Comparison of ENCODE assay signal across 8 cellular contexts in genomic region chr18:6543330-6543908, GRCh38.
DNase-seq lines count a peak whose midpoint lies in the region; ATAC-seq and TF ChIP-seq lines count a peak whose summit lies in the region.

No MANE protein-coding gene starts in this region.

- DNase-seq in DMS79 (lab: John Stamatoyannopoulos, UW) (peak; percentile 24), LNCaP clone FGC (ENCODE audit: low read depth) (no peak), SW480 (ENCODE audit: low spot score) (peak; percentile 61), right atrium auricular region (ENCODE audit: low spot score) (no peak), upper lobe of right lung (no peak), NCI-H1436 treated with DMSO at 0.1 percent for 48 hours (lab: John Stamatoyannopoulos, UW) (no peak)
- DNase-seq in activated T-cell treated with anti-CD3 and anti-CD28 coated beads, Interleukin-2, amount 50 U/mL, for 24 hours: no peak

- TF ChIP-seq CTCF in LNCaP clone FGC (IDR thresholded peaks at IDR 0.05; ENCODE audit: control insufficient read depth, extremely low read depth, insufficient read depth) (peak; percentile 51), right atrium auricular region (IDR thresholded peaks at IDR 0.05) (peak; percentile 45 to 69), upper lobe of right lung (IDR thresholded peaks at IDR 0.05) (peak; percentile 55)

- intact Hi-C loops in upper lobe of right lung (cut with DNase I): no loop called here

- H3K4me3 ChIP-seq in LNCaP clone FGC (ENCODE audit: low read depth, low read length): no peak overlapping the region
- no peak overlapping the region for H3K4me3 ChIP-seq in right atrium auricular region
- no peak overlapping the region for H3K4me3 ChIP-seq in upper lobe of right lung

- no peak overlapping the region for H3K27ac Mint-ChIP-seq in activated T-cell treated with anti-CD3 and anti-CD28 coated beads, Interleukin-2, amount 50 U/mL, for 24 hours

- H3K4me1 ChIP-seq in right atrium auricular region (no peaks in the 10 kb centered on the region), upper lobe of right lung (no peaks in the 10 kb centered on the region)

- peaks cover 3% of the 10 kb centered on the region for H3K27me3 Mint-ChIP-seq in activated T-cell treated with anti-CD3 and anti-CD28 coated beads, Interleukin-2, amount 50 U/mL, for 24 hours

- H3K36me3 Mint-ChIP-seq in activated T-cell treated with anti-CD3 and anti-CD28 coated beads, Interleukin-2, amount 50 U/mL, for 24 hours (ENCODE audit: low read depth): no peaks in the 10 kb centered on the region

- H3K27me3 ChIP-seq in right atrium auricular region (no peaks in the 10 kb centered on the region), upper lobe of right lung (no peaks in the 10 kb centered on the region)

- ATAC-seq in upper lobe of right lung (no peak), HG03095 (IDR thresholded peaks at IDR 0.05; ENCODE audit: unreplicated experiment) (no peak)

- H3K9me3 Mint-ChIP-seq in activated T-cell treated with anti-CD3 and anti-CD28 coated beads, Interleukin-2, amount 50 U/mL, for 24 hours: peaks cover 4% of the 10 kb centered on the region

- H3K9me3 ChIP-seq in right atrium auricular region (no peaks in the 10 kb centered on the region), upper lobe of right lung (no peaks in the 10 kb centered on the region)

- H3K4me3 Mint-ChIP-seq in activated T-cell treated with anti-CD3 and anti-CD28 coated beads, Interleukin-2, amount 50 U/mL, for 24 hours: no peak overlapping the region

- H3K27ac ChIP-seq in right atrium auricular region: no peak overlapping the region
- H3K27ac ChIP-seq in upper lobe of right lung: no peak overlapping the region

- no peaks in the 10 kb centered on the region for H3K4me1 Mint-ChIP-seq in activated T-cell treated with anti-CD3 and anti-CD28 coated beads, Interleukin-2, amount 50 U/mL, for 24 hours (ENCODE audit: low read depth)

- no peaks in the 10 kb centered on the region for H3K36me3 ChIP-seq in right atrium auricular region
- no peaks in the 10 kb centered on the region for H3K36me3 ChIP-seq in upper lobe of right lung

Comparison
In these comparisons a context has a peak if more than half of its experiments do, and no peak if none do; other contexts are left out.
1. DNase-seq: peak in DMS79 (single experiment) and SW480 (single experiment); none in LNCaP clone FGC (single experiment), right atrium auricular region (single experiment), upper lobe of right lung (single experiment), NCI-H1436 treated with DMSO at 0.1 percent for 48 hours (single experiment) and activated T-cell treated with anti-CD3 and anti-CD28 coated beads, Interleukin-2, amount 50 U/mL, for 24 hours (single experiment).
2. Peak in every context shown above with its lines, with median percentiles within 50 percentile points of each other: CTCF ChIP-seq.